ENCODE assay signal across 8 cellular contexts in genomic region chr19:18086590-18087138, GRCh38. TPM values are rescaled to one million over a fixed set of nuclear protein-coding genes. Genes with fewer than 3 reads are reported as not detected.
DNase-seq lines count a peak whose midpoint lies in the region; FAIRE-seq and TF ChIP-seq lines count a peak whose summit lies in the region.

Gene IL12RB1, minus strand, starts transcription at chr19:18086934. Its CDS starts 111 bp downstream, at chr19:18086823.

- H3K9me3 ChIP-seq in endothelial cell of umbilical vein (replicated peaks; ENCODE audit: control insufficient read depth, insufficient read depth, low read length) (no peaks in the 10 kb centered on the region), testis (no peaks in the 10 kb centered on the region)

- H3K27ac ChIP-seq in endothelial cell of umbilical vein (ENCODE audit: insufficient read depth, low read depth, low read length) (no peak within 1 kb of the TSS), testis (no peak within 1 kb of the TSS)

- TF ChIP-seq CTCF in WI38 (IDR thresholded peaks at IDR 0.05; ENCODE audit: low read depth, low read length) (no peak), endothelial cell of umbilical vein (IDR thresholded peaks at IDR 0.05; ENCODE audit: extremely low read depth in 1 of 2, insufficient read depth in 1 of 2, low read depth in 1 of 2, low read length in 2 of 2) (no peak), testis (IDR thresholded peaks at IDR 0.05) (no peak)

- H3K4me3 ChIP-seq in WI38 (ENCODE audit: low read depth, low read length) (peak within 1 kb of the TSS; percentile 37), endothelial cell of umbilical vein (replicated peaks in 1 of 3; ENCODE audit: insufficient read depth in 1 of 3, low read depth in 1 of 3, low read length in 3 of 3) (no peak within 1 kb of the TSS), testis (no peak within 1 kb of the TSS)

- dilution Hi-C loops in endothelial cell of umbilical vein (cut with MboI; ENCODE audit: extremely low pct_ligation_motif_present, low sequenced_read_pairs), result no loop called here

- TF ChIP-seq POLR2A in GM18951 (IDR thresholded peaks at IDR 0.05; ENCODE audit: extremely low read depth, insufficient read depth, insufficient read length) (peak; percentile 54), endothelial cell of umbilical vein (IDR thresholded peaks at IDR 0.05; ENCODE audit: low read depth, low read length) (no peak), testis (IDR thresholded peaks at IDR 0.05) (no peak)

- DNase-seq in endothelial cell of umbilical vein (ENCODE audit: low read depth, low spot score), result no peak
- DNase-seq in stimulated activated CD4-positive, alpha-beta T cell treated with anti-CD3 and anti-CD28 coated beads, Interleukin-4, amount 100 ng/mL, for 24 hours, result peak; percentile 63
- no peak for DNase-seq in dedifferentiated amniotic fluid mesenchymal stem cell (ENCODE audit: extremely low spot score)
- DNase-seq in NCI-H1930 (lab: John Stamatoyannopoulos, UW), result no peak
- no peak for DNase-seq in NCI-H2081 treated with DMSO at 0.1 percent for 48 hours (lab: John Stamatoyannopoulos, UW)
- DNase-seq in testis, result no peak

- H3K4me1 ChIP-seq in endothelial cell of umbilical vein (ENCODE audit: control insufficient read depth, extremely low read depth, insufficient read depth, low read length) (no peaks in the 10 kb centered on the region), testis (no peaks in the 10 kb centered on the region)

- peak within 1 kb of the TSS; percentile 68 for H2AFZ ChIP-seq in endothelial cell of umbilical vein (ENCODE audit: low read depth, low read length)

- in situ Hi-C loops in GM18951 (cut with MboI; ENCODE audit: low sequenced_read_pairs, unreplicated experiment), result no loop called here

- no peaks in the 10 kb centered on the region for H3K36me3 ChIP-seq in endothelial cell of umbilical vein (ENCODE audit: control insufficient read depth in 2 of 2, extremely low read depth in 1 of 2, insufficient read depth in 2 of 2, low read length in 2 of 2)
- no peaks in the 10 kb centered on the region for H3K36me3 ChIP-seq in testis (ENCODE audit: low read depth, missing control alignments)

- no peaks in the 10 kb centered on the region for H3K9me1 ChIP-seq in endothelial cell of umbilical vein (replicated peaks; ENCODE audit: control insufficient read depth, extremely low read depth, insufficient read depth, low read length)

- WGBS in testis, 2 donors, result 55% methylated on average over 11 to 12 of the region's 12 CpGs

- no peak within 1 kb of the TSS for H3K4me2 ChIP-seq in endothelial cell of umbilical vein (ENCODE audit: insufficient read depth, low read length)

- FAIRE-seq in endothelial cell of umbilical vein (lab: Jason Lieb, UNC), result no peak

- H4K20me1 ChIP-seq in endothelial cell of umbilical vein (replicated peaks; ENCODE audit: control insufficient read depth, extremely low read depth, insufficient read depth, low read length), result no peaks in the 10 kb centered on the region

- BruUV-seq in endothelial cell of umbilical vein (replicated peaks; lab: Mats Ljungman, UMichigan), result no TSS peak

- POLR2A ChIA-PET in endothelial cell of umbilical vein (lab: Charles Lee), result no interaction called here

- H3K27me3 ChIP-seq in endothelial cell of umbilical vein (ENCODE audit: control insufficient read depth in 2 of 2, insufficient read depth in 2 of 2, low read length in 2 of 2), result no peaks in the 10 kb centered on the region
- H3K27me3 ChIP-seq in testis, result no peaks in the 10 kb centered on the region

- no peak within 1 kb of the TSS for H3K9ac ChIP-seq in endothelial cell of umbilical vein (replicated peaks; ENCODE audit: extremely low read depth, insufficient read depth, low read length)

- CTCF ChIA-PET in endothelial cell of umbilical vein (lab: Charles Lee), result interaction anchor here (1.4 kb wide), 1 partner anchor 27 kb away, joined by 3 read pairs; no protein-coding TSS in a partner anchor

- H3K79me2 ChIP-seq in endothelial cell of umbilical vein (ENCODE audit: control insufficient read depth, insufficient read depth, low read length), result no peaks in the 10 kb centered on the region

- intact Hi-C loops in endothelial cell of umbilical vein (cut with micrococcal nuclease), result no loop called here
- intact Hi-C loops in testis (cut with DNase I; ENCODE audit: low total_unique reads), result no loop called here

TF ChIP-seq in endothelial cell of umbilical vein, 7 proteins besides CTCF, POLR2A, EP300 and RAD21:
- TF ChIP-seq EZH2 (IDR thresholded peaks at IDR 0.05; ENCODE audit: borderline replicate concordance, low read depth, low read length, severe bottlenecking), result no peak
TF ChIP-seq in endothelial cell of umbilical vein: peak in this region for 0.

RNA-seq across cellular contexts. Expression of gene IL12RB1, which starts in this region (rescaled TPM):
- not detected in 2 replicates for total RNA-seq in endothelial cell of umbilical vein
- not detected in 2 replicates for polyA plus RNA-seq in endothelial cell of umbilical vein
- not detected in 2 replicates for polyA plus RNA-seq in endothelial cell of umbilical vein (2011; cell fraction: cytosol; rRNA removed)
- not detected in 2 replicates for polyA plus RNA-seq in endothelial cell of umbilical vein (2011; cell fraction: nucleus; rRNA removed)
- not detected in 2 replicates for polyA plus RNA-seq in endothelial cell of umbilical vein (2012)
- polyA minus RNA-seq in endothelial cell of umbilical vein, result not detected in 2 replicates
- not detected for polyA minus RNA-seq in endothelial cell of umbilical vein (2011; cell fraction: cytosol; rRNA and poly(A)+ RNA removed)
- polyA minus RNA-seq in endothelial cell of umbilical vein (2011; cell fraction: nucleus; rRNA and poly(A)+ RNA removed), result not detected in 2 replicates
- total RNA-seq in testis, result 1 to 10 TPM in 1 of 2 donors, under 1 TPM in 1; 0.39 to 2.5 TPM
- polyA plus RNA-seq in testis (ENCODE audit: insufficient read depth, low read depth, low replicate concordance), result 1.8 TPM
